1 cellular context compared by ENCODE assay signal in genomic region chr16:50266337-50267091, GRCh38.
TF ChIP-seq lines count a peak whose summit lies in the region.

Gene ADCY7 (plus strand): TSS chr16:50266551. CDS start chr16:50288180, 21,629 bp downstream.

TF ChIP-seq in GM12878, 131 proteins besides CTCF, POLR2A, EP300 and RAD21 (continued from another document and continues in another):
- TF ChIP-seq ZBTB40 (IDR thresholded peaks at IDR 0.05; ENCODE audit: borderline replicate concordance) (no peak), MYC (IDR thresholded peaks at IDR 0.05; ENCODE audit: insufficient read depth, insufficient read length, insufficient replicate concordance, low read length, severe bottlenecking) (no peak), NBN (IDR thresholded peaks at IDR 0.05) (peak; percentile 72), TAF1 (IDR thresholded peaks at IDR 0.05; ENCODE audit: borderline replicate concordance, low read depth, low read length) (peak; percentile 61; the same call in 1 of the 2 replicates), TCF3 (IDR thresholded peaks at IDR 0.05; ENCODE audit: borderline replicate concordance, insufficient read depth, low read depth, low read length) (peak; percentile 42; the same call in 1 of the 2 replicates), TCF12 (IDR thresholded peaks at IDR 0.05; ENCODE audit: low read depth, low read length) (peak; percentile 45; the same call in 1 of the 2 replicates), REST (IDR thresholded peaks at IDR 0.05; ENCODE audit: low read depth, low read length) (no peak), RUNX3 (IDR thresholded peaks at IDR 0.05; ENCODE audit: low read length) (peak; percentile 61), BACH1 (IDR thresholded peaks at IDR 0.05; ENCODE audit: borderline replicate concordance) (no peak; the same call in 1 of the 2 replicates), CHD1 (IDR thresholded peaks at IDR 0.05; ENCODE audit: low read depth, low read length) (no peak), SRF (IDR thresholded peaks at IDR 0.05; ENCODE audit: low read depth in 2 of 2, low read length in 2 of 2) (no peak), ZNF592 (IDR thresholded peaks at IDR 0.05) (no peak), E4F1 (IDR thresholded peaks at IDR 0.05; ENCODE audit: borderline replicate concordance, partially characterized antibody) (no peak), GATAD2B (conservative IDR thresholded peaks at IDR 0.05; ENCODE audit: low read depth) (peak; percentile 57; the same call in 1 of the 2 replicates), JUNB (IDR thresholded peaks at IDR 0.05) (peak; percentile 23; the same call in 1 of the 2 replicates), KLF5 (IDR thresholded peaks at IDR 0.05; ENCODE audit: partially characterized antibody) (peak; percentile 19), BCL11A (IDR thresholded peaks at IDR 0.05; ENCODE audit: low read depth, low read length) (0 out of 2 replicates have a peak, but pooled peaks have one; percentile 47), POU2F2 (IDR thresholded peaks at IDR 0.05; ENCODE audit: borderline replicate concordance, low read depth, low read length) (0 out of 3 replicates have a peak, but pooled peaks have one; percentile 18), EED (IDR thresholded peaks at IDR 0.05; ENCODE audit: low read depth) (peak; percentile 93), POLR2AphosphoS5 (IDR thresholded peaks at IDR 0.05; ENCODE audit: low read length) (peak; percentile 68; the same call in 1 of the 2 replicates), MTA2 (IDR thresholded peaks at IDR 0.05; ENCODE audit: low read depth) (peak; percentile 48; the same call in 1 of the 2 replicates), SMAD5 (IDR thresholded peaks at IDR 0.05; ENCODE audit: low read depth) (0 out of 2 replicates have a peak, but pooled peaks have one; percentile 24), ASH2L (IDR thresholded peaks at IDR 0.05; ENCODE audit: borderline replicate concordance, low read depth) (no peak), MTA3 (IDR thresholded peaks at IDR 0.05; ENCODE audit: borderline replicate concordance, low read length) (no peak), IKZF1 (conservative IDR thresholded peaks at IDR 0.05) (peak; percentile 85), DPF2 (IDR thresholded peaks at IDR 0.05) (peak; percentile 68), CBX5 (IDR thresholded peaks at IDR 0.05; ENCODE audit: low read depth) (no peak), MXI1 (IDR thresholded peaks at IDR 0.05; ENCODE audit: low read depth, low read length) (peak; percentile 33; the same call in 1 of the 2 replicates), MLLT1 (IDR thresholded peaks at IDR 0.05) (peak; percentile 43; the same call in 1 of the 2 replicates), SPI1 (IDR thresholded peaks at IDR 0.05; ENCODE audit: borderline replicate concordance, insufficient read depth, low read depth, low read length) (peak; percentile 47; the same call in 1 of the 2 replicates), MYB (IDR thresholded peaks at IDR 0.05; ENCODE audit: borderline replicate concordance, low read depth, low read length) (no peak), YY1 (IDR thresholded peaks at IDR 0.05; ENCODE audit: low read depth, low read length) (peak; percentile 46; the same call in 1 of the 2 replicates)
- TF ChIP-seq, protein P1, sequence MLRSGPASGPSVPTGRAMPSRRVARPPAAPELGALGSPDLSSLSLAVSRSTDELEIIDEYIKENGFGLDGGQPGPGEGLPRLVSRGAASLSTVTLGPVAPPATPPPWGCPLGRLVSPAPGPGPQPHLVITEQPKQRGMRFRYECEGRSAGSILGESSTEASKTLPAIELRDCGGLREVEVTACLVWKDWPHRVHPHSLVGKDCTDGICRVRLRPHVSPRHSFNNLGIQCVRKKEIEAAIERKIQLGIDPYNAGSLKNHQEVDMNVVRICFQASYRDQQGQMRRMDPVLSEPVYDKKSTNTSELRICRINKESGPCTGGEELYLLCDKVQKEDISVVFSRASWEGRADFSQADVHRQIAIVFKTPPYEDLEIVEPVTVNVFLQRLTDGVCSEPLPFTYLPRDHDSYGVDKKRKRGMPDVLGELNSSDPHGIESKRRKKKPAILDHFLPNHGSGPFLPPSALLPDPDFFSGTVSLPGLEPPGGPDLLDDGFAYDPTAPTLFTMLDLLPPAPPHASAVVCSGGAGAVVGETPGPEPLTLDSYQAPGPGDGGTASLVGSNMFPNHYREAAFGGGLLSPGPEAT (IDR thresholded peaks at IDR 0.05; ENCODE audit: low read depth): peak; percentile 35; the same call in 1 of the 2 replicates
- TF ChIP-seq, protein P2, sequence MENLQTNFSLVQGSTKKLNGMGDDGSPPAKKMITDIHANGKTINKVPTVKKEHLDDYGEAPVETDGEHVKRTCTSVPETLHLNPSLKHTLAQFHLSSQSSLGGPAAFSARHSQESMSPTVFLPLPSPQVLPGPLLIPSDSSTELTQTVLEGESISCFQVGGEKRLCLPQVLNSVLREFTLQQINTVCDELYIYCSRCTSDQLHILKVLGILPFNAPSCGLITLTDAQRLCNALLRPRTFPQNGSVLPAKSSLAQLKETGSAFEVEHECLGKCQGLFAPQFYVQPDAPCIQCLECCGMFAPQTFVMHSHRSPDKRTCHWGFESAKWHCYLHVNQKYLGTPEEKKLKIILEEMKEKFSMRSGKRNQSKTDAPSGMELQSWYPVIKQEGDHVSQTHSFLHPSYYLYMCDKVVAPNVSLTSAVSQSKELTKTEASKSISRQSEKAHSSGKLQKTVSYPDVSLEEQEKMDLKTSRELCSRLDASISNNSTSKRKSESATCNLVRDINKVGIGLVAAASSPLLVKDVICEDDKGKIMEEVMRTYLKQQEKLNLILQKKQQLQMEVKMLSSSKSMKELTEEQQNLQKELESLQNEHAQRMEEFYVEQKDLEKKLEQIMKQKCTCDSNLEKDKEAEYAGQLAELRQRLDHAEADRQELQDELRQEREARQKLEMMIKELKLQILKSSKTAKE (IDR thresholded peaks at IDR 0.05; ENCODE audit: low read depth, poor library complexity, severe bottlenecking): no peak
- TF ChIP-seq, protein P3, sequence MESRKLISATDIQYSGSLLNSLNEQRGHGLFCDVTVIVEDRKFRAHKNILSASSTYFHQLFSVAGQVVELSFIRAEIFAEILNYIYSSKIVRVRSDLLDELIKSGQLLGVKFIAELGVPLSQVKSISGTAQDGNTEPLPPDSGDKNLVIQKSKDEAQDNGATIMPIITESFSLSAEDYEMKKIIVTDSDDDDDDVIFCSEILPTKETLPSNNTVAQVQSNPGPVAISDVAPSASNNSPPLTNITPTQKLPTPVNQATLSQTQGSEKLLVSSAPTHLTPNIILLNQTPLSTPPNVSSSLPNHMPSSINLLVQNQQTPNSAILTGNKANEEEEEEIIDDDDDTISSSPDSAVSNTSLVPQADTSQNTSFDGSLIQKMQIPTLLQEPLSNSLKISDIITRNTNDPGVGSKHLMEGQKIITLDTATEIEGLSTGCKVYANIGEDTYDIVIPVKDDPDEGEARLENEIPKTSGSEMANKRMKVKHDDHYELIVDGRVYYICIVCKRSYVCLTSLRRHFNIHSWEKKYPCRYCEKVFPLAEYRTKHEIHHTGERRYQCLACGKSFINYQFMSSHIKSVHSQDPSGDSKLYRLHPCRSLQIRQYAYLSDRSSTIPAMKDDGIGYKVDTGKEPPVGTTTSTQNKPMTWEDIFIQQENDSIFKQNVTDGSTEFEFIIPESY (IDR thresholded peaks at IDR 0.05): no peak
